ENCODE assay signal across 2 cellular contexts in the genomic region with DNA sequence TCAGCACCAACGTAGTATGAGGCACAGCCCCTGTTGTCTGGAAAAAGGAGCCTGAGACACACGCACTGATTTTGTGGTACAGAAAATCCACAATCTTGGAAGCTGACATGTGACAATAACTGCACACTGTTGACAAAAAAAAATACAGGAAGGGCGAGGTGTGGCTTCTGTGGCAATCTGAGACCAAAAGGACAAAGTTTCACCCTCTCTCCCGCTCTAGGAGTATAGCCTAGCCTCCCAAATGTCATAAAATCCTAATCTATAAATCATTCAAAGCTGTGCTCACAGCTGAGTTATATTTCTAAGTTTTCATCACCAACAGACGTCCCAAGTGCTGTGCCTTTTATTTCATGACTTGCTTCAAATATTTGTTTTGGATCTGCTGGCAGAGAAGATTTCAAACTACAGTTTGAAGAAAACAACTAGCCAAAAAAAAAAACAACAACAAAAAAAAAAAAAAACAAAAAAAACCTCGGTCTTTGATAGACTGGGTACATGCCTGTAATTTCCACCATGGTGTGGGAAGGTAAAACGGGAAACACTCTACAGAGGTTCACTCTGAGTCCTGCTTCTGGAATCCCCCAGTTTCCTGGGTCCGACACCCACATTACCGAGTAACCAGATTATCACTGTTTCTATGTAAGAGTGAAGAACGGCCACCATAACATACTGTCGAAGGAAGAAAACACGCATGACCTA.
TF ChIP-seq lines count a peak whose summit lies in the region.

No MANE protein-coding gene starts in this region.

TF ChIP-seq in HEK293, 187 proteins besides CTCF, POLR2A, EP300 and RAD21 (continued from another document):
- TF ChIP-seq FEZF1 (tag by site-specific recombination; IDR thresholded peaks at IDR 0.05) (0 out of 2 replicates have a peak, but pooled peaks have one; percentile 10), ZNF184 (tag by site-specific recombination; IDR thresholded peaks at IDR 0.05) (no peak), ZXDB (tag by site-specific recombination; IDR thresholded peaks at IDR 0.05) (no peak), HOXA7 (CRISPR knock-in tag; IDR thresholded peaks at IDR 0.05; ENCODE audit: borderline replicate concordance) (no peak), ZNF214 (tag by site-specific recombination; IDR thresholded peaks at IDR 0.05; ENCODE audit: borderline replicate concordance) (no peak), ZNF239 (tag by site-specific recombination; IDR thresholded peaks at IDR 0.05) (no peak), ZNF266 (tag by site-specific recombination; IDR thresholded peaks at IDR 0.05; ENCODE audit: low read depth) (no peak), ZNF157 (tag by site-specific recombination; IDR thresholded peaks at IDR 0.05) (no peak), ZNF560 (tag by site-specific recombination; IDR thresholded peaks at IDR 0.05; ENCODE audit: borderline replicate concordance) (no peak), SP7 (tag by site-specific recombination; IDR thresholded peaks at IDR 0.05) (peak; percentile 32; the same call in 1 of the 2 replicates), HOXD13 (CRISPR knock-in tag; IDR thresholded peaks at IDR 0.05; ENCODE audit: borderline replicate concordance) (no peak), WT1 (tag by site-specific recombination; IDR thresholded peaks at IDR 0.05) (peak; percentile 53; the same call in 1 of the 2 replicates), ZNF23 (tag by site-specific recombination; IDR thresholded peaks at IDR 0.05; ENCODE audit: borderline replicate concordance) (no peak)
- TF ChIP-seq, protein P1, sequence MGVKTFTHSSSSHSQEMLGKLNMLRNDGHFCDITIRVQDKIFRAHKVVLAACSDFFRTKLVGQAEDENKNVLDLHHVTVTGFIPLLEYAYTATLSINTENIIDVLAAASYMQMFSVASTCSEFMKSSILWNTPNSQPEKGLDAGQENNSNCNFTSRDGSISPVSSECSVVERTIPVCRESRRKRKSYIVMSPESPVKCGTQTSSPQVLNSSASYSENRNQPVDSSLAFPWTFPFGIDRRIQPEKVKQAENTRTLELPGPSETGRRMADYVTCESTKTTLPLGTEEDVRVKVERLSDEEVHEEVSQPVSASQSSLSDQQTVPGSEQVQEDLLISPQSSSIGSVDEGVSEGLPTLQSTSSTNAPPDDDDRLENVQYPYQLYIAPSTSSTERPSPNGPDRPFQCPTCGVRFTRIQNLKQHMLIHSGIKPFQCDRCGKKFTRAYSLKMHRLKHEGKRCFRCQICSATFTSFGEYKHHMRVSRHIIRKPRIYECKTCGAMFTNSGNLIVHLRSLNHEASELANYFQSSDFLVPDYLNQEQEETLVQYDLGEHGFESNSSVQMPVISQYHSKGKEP (tag by site-specific recombination; IDR thresholded peaks at IDR 0.05): no peak
- TF ChIP-seq, protein P2, sequence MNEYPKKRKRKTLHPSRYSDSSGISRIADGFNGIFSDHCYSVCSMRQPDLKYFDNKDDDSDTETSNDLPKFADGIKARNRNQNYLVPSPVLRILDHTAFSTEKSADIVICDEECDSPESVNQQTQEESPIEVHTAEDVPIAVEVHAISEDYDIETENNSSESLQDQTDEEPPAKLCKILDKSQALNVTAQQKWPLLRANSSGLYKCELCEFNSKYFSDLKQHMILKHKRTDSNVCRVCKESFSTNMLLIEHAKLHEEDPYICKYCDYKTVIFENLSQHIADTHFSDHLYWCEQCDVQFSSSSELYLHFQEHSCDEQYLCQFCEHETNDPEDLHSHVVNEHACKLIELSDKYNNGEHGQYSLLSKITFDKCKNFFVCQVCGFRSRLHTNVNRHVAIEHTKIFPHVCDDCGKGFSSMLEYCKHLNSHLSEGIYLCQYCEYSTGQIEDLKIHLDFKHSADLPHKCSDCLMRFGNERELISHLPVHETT (tag by site-specific recombination; IDR thresholded peaks at IDR 0.05): no peak

TF ChIP-seq in HepG2, 621 proteins besides CTCF, POLR2A, EP300 and RAD21 (continued from another document):
- TF ChIP-seq, protein P3, sequence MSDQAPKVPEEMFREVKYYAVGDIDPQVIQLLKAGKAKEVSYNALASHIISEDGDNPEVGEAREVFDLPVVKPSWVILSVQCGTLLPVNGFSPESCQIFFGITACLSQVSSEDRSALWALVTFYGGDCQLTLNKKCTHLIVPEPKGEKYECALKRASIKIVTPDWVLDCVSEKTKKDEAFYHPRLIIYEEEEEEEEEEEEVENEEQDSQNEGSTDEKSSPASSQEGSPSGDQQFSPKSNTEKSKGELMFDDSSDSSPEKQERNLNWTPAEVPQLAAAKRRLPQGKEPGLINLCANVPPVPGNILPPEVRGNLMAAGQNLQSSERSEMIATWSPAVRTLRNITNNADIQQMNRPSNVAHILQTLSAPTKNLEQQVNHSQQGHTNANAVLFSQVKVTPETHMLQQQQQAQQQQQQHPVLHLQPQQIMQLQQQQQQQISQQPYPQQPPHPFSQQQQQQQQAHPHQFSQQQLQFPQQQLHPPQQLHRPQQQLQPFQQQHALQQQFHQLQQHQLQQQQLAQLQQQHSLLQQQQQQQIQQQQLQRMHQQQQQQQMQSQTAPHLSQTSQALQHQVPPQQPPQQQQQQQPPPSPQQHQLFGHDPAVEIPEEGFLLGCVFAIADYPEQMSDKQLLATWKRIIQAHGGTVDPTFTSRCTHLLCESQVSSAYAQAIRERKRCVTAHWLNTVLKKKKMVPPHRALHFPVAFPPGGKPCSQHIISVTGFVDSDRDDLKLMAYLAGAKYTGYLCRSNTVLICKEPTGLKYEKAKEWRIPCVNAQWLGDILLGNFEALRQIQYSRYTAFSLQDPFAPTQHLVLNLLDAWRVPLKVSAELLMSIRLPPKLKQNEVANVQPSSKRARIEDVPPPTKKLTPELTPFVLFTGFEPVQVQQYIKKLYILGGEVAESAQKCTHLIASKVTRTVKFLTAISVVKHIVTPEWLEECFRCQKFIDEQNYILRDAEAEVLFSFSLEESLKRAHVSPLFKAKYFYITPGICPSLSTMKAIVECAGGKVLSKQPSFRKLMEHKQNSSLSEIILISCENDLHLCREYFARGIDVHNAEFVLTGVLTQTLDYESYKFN (CRISPR knock-in tag; conservative IDR thresholded peaks at IDR 0.05): peak; percentile 27; the same call in 1 of the 2 replicates
- TF ChIP-seq, protein P4, sequence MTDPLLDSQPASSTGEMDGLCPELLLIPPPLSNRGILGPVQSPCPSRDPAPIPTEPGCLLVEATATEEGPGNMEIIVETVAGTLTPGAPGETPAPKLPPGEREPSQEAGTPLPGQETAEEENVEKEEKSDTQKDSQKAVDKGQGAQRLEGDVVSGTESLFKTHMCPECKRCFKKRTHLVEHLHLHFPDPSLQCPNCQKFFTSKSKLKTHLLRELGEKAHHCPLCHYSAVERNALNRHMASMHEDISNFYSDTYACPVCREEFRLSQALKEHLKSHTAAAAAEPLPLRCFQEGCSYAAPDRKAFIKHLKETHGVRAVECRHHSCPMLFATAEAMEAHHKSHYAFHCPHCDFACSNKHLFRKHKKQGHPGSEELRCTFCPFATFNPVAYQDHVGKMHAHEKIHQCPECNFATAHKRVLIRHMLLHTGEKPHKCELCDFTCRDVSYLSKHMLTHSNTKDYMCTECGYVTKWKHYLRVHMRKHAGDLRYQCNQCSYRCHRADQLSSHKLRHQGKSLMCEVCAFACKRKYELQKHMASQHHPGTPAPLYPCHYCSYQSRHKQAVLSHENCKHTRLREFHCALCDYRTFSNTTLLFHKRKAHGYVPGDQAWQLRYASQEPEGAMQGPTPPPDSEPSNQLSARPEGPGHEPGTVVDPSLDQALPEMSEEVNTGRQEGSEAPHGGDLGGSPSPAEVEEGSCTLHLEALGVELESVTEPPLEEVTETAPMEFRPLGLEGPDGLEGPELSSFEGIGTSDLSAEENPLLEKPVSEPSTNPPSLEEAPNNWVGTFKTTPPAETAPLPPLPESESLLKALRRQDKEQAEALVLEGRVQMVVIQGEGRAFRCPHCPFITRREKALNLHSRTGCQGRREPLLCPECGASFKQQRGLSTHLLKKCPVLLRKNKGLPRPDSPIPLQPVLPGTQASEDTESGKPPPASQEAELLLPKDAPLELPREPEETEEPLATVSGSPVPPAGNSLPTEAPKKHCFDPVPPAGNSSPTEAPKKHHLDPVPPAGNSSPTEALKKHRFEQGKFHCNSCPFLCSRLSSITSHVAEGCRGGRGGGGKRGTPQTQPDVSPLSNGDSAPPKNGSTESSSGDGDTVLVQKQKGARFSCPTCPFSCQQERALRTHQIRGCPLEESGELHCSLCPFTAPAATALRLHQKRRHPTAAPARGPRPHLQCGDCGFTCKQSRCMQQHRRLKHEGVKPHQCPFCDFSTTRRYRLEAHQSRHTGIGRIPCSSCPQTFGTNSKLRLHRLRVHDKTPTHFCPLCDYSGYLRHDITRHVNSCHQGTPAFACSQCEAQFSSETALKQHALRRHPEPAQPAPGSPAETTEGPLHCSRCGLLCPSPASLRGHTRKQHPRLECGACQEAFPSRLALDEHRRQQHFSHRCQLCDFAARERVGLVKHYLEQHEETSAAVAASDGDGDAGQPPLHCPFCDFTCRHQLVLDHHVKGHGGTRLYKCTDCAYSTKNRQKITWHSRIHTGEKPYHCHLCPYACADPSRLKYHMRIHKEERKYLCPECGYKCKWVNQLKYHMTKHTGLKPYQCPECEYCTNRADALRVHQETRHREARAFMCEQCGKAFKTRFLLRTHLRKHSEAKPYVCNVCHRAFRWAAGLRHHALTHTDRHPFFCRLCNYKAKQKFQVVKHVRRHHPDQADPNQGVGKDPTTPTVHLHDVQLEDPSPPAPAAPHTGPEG (CRISPR knock-in tag; IDR thresholded peaks at IDR 0.05): no peak
- TF ChIP-seq NFKB2 (CRISPR knock-in tag; IDR thresholded peaks at IDR 0.05; ENCODE audit: borderline replicate concordance) (no peak), ADNP (CRISPR knock-in tag; IDR thresholded peaks at IDR 0.05) (no peak), HNF4A (CRISPR knock-in tag; IDR thresholded peaks at IDR 0.05) (peak; percentile 57; the same call in 1 of the 2 replicates), YEATS2 (CRISPR knock-in tag; IDR thresholded peaks at IDR 0.05; ENCODE audit: borderline replicate concordance) (no peak), TCF7L2 (IDR thresholded peaks at IDR 0.05; ENCODE audit: low read depth, low read length) (no peak)
- TF ChIP-seq, protein P5, sequence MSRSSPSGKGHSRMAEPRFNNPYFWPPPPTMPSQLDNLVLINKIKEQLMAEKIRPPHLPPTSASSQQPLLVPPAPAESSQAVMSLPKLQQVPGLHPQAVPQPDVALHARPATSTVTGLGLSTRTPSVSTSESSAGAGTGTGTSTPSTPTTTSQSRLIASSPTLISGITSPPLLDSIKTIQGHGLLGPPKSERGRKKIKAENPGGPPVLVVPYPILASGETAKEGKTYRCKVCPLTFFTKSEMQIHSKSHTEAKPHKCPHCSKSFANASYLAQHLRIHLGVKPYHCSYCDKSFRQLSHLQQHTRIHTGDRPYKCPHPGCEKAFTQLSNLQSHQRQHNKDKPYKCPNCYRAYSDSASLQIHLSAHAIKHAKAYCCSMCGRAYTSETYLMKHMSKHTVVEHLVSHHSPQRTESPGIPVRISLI (CRISPR knock-in tag; IDR thresholded peaks at IDR 0.05; ENCODE audit: borderline replicate concordance): peak; percentile 75; the same call in 1 of the 2 replicates
- TF ChIP-seq, protein P6, sequence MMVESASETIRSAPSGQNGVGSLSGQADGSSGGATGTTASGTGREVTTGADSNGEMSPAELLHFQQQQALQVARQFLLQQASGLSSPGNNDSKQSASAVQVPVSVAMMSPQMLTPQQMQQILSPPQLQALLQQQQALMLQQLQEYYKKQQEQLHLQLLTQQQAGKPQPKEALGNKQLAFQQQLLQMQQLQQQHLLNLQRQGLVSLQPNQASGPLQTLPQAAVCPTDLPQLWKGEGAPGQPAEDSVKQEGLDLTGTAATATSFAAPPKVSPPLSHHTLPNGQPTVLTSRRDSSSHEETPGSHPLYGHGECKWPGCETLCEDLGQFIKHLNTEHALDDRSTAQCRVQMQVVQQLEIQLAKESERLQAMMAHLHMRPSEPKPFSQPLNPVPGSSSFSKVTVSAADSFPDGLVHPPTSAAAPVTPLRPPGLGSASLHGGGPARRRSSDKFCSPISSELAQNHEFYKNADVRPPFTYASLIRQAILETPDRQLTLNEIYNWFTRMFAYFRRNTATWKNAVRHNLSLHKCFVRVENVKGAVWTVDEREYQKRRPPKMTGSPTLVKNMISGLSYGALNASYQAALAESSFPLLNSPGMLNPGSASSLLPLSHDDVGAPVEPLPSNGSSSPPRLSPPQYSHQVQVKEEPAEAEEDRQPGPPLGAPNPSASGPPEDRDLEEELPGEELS (CRISPR knock-in tag; IDR thresholded peaks at IDR 0.05): no peak
